Comparison of ENCODE assay signal across 1 cellular context in genomic region chr17:83096401-83097220, GRCh38.
TF ChIP-seq lines count a peak whose summit lies in the region.

No MANE protein-coding gene starts in this region.

TF ChIP-seq in WTC11, 78 proteins besides CTCF, POLR2A, EP300 and RAD21 (continued from another document):
- TF ChIP-seq RELA (CRISPR knock-in tag; IDR thresholded peaks at IDR 0.05; ENCODE audit: borderline replicate concordance), result no peak
